In genomic region chr18:9913526-9914333, GRCh38 we compare ENCODE assay signal across 1 cellular context.
TF ChIP-seq lines count a peak whose summit lies in the region.

TSS of gene VAPA (plus strand) at chr18:9914016. CDS start at chr18:9914257, 241 bp downstream.

TF ChIP-seq in A549, 52 proteins besides CTCF, POLR2A, EP300 and RAD21 (continued from another document):
- TF ChIP-seq REST (IDR thresholded peaks at IDR 0.05) (no peak), MYC (IDR thresholded peaks at IDR 0.05; ENCODE audit: borderline replicate concordance, low read length) (no peak; the same call in 1 of the 2 replicates), HEYL (CRISPR knock-in tag; IDR thresholded peaks at IDR 0.05) (no peak), MAX (IDR thresholded peaks at IDR 0.05) (peak; percentile 71)
